8 cellular contexts compared by ENCODE assay signal in the genomic region with DNA sequence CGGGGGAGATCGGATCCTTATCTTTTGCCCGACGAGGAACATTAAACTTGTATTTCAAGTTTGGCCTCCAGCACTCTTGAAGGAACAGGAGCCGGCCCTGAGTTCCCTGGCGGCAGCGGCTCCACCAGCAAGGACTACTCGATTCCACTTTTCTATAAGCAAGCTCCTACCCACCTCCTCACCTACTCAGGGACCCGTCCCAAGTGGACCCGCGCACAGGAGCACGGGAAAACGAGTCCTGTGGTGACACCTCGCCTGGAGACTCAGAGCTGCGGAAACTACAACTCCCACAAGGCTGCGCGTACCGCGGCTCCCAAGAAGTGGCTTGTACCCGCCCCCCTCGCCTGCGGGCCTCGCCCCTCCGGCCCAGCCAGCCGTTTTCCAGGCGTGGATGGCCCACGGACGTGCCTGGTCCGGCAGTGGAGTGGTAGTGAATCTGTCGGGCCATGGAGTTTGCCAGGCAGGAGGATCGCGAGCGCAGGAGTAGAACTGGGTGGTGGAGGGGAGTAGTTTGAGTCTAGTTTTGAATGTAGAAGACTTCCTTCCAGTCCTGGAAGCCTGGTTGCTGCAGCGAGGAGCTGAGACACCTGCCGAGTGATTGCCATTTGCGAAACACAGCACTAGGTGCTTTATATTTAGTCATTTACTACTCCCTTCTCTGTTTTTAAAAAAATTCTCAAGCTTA. TPM values are rescaled to one million over a fixed set of nuclear protein-coding genes. Genes with fewer than 3 reads are reported as not detected.
DNase-seq lines count a peak whose midpoint lies in the region; ATAC-seq and TF ChIP-seq lines count a peak whose summit lies in the region.

A gene (minus strand): TSS at position 206 of the 685 bp plus-strand sequence. CDS start 476 bp downstream, outside the sequence.

- peaks cover 4% of the 10 kb centered on the region; the same call in 1 of the 2 replicates for H3K27me3 ChIP-seq in BLaER1
- H3K27me3 ChIP-seq in left lung = no peaks in the 10 kb centered on the region

- intact Hi-C loops in left lung (cut with DNase I) = no loop called here

- H3K9ac ChIP-seq in BLaER1 = peak within 1 kb of the TSS; percentile 80

- TF ChIP-seq CTCF in left lung (IDR thresholded peaks at IDR 0.05) = no peak

- H3K4me3 ChIP-seq in BLaER1 = peak within 1 kb of the TSS; percentile 79
- H3K4me3 ChIP-seq in left lung = peak within 1 kb of the TSS; percentile 71 to 97

- H3K4me1 ChIP-seq in BLaER1 = peaks cover 20% of the 10 kb centered on the region
- peaks cover 11% of the 10 kb centered on the region in 2 donors for H3K4me1 ChIP-seq in left lung

- DNase-seq in NCI-H526 (lab: John Stamatoyannopoulos, UW) = peak; percentile 100
- DNase-seq in activated CD4-positive, alpha-beta T cell treated with anti-CD3 and anti-CD28 coated beads, Interleukin-2, amount 50 U/mL, for 24 hours (ENCODE audit: low read depth in 1 of 2, low spot score in 1 of 2) = peak; percentile 68 to 88
- peak; percentile 97 for DNase-seq in dermis blood vessel endothelial cell
- DNase-seq in left lung = peak; percentile 98 to 99
- peak; percentile 85 for DNase-seq in stimulated activated CD4-positive, alpha-beta T cell treated with anti-CD3 and anti-CD28 coated beads, Interleukin-2, amount 100 ng/mL, for 4 hours (ENCODE audit: low read depth)

- peak within 1 kb of the TSS; percentile 98 for H3K4me2 ChIP-seq in BLaER1

- H3K36me3 ChIP-seq in BLaER1 (no peaks in the 10 kb centered on the region), left lung (no peaks in the 10 kb centered on the region)

- no peaks in the 10 kb centered on the region for H4K20me1 ChIP-seq in BLaER1

- H3K9me3 ChIP-seq in BLaER1 = no peaks in the 10 kb centered on the region
- H3K9me3 ChIP-seq in left lung = no peaks in the 10 kb centered on the region

- peak within 1 kb of the TSS; percentile 61 for H3K27ac ChIP-seq in BLaER1
- peak within 1 kb of the TSS; percentile 82 to 86 for H3K27ac ChIP-seq in left lung

- peak; percentile 92 for ATAC-seq in GM19328 (IDR thresholded peaks at IDR 0.05; ENCODE audit: unreplicated experiment)
- ATAC-seq in HG03469 (IDR thresholded peaks at IDR 0.05; ENCODE audit: unreplicated experiment) = peak; percentile 92
- peak; percentile 98 for ATAC-seq in left lung

RNA-seq across cellular contexts. Expression of the gene that starts here (rescaled TPM):
- 3.4 and 4.1 TPM in 2 replicates for total RNA-seq in dermis blood vessel endothelial cell
- 10 to 100 TPM; 14.1 to 15.3 TPM for total RNA-seq in left lung

Comparison
In these comparisons a context has a peak if more than half of its experiments do, and no peak if none do; other contexts are left out.
1. Peak in every context shown above with its lines: DNase-seq, ATAC-seq, H3K4me3 ChIP-seq and H3K27ac ChIP-seq.